Comparison of ENCODE assay signal across 1 cellular context in genomic region chr20:53635189-53635588, GRCh38.
A peak's percentile ranks its signal among the peaks of the same experiment; 100 is the strongest.
TF ChIP-seq lines count a peak whose summit lies in the region.

No MANE protein-coding gene starts in this region.

TF ChIP-seq in K562, 482 proteins besides CTCF, POLR2A, EP300 and RAD21 (continued from another document):
- TF ChIP-seq ARID4B (CRISPR knock-in tag; IDR thresholded peaks at IDR 0.05) (no peak), ZBTB11 (CRISPR knock-in tag; IDR thresholded peaks at IDR 0.05) (peak in 1 of 3 experiments; percentile 89; a peak in 2 of 6 replicates), RFX1 (IDR thresholded peaks at IDR 0.05) (peak; percentile 3; the same call in 1 of the 2 replicates), EWSR1 (IDR thresholded peaks at IDR 0.05; ENCODE audit: borderline replicate concordance, low read depth, partially characterized antibody) (peak; percentile 22), KLF1 (tag; IDR thresholded peaks at IDR 0.05) (no peak), SPI1 (IDR thresholded peaks at IDR 0.05; ENCODE audit: borderline replicate concordance, low read depth, low read length) (0 out of 2 replicates have a peak, but pooled peaks have one; percentile 20)
